Comparison of ENCODE assay signal across 21 cellular contexts in the genomic region with DNA sequence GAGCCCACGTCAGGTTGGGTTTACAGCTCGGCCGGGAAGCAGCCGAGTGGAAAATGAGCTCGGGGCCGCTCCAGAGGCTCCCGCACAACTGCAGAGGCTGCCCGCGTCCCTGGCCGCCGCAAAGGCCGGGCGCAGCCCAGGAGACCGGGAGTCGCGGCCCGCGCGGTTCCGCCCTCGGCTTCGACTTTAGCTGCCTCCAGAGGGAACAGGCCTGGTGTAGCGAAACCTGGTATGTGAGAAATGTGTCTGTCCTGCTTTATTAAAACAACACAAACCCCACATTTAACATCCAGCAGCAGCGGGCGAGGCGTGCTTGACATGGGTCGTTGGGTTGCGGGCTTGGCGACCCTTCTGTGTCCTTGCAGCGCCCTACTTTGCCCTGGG.
A peak's percentile ranks its signal among the peaks of the same experiment; 100 is the strongest.
DNase-seq lines count a peak whose midpoint lies in the region; ATAC-seq and TF ChIP-seq lines count a peak whose summit lies in the region.
"Had no signal": no experiment of that assay in that cellular context is flagged by ENCODE, and none has a peak within 500 bp of the region (broad histone marks: within the 10 kb centered on the region; RNA-seq: fewer than 3 reads in every experiment).

No MANE protein-coding gene starts in this region.

- H3K36me3 ChIP-seq in heart right ventricle = no peaks in the 10 kb centered on the region
- H3K36me3 ChIP-seq in esophagus muscularis mucosa = no peaks in the 10 kb centered on the region
- no peaks in the 10 kb centered on the region for H3K36me3 ChIP-seq in psoas muscle (ENCODE audit: insufficient read depth in 1 of 2, low read depth in 1 of 2)
- H3K36me3 ChIP-seq in vagina = no peaks in the 10 kb centered on the region
- H3K36me3 ChIP-seq: neural progenitor cell had no signal

- peak overlapping the region; percentile 11 to 40 (median 34) for H3K4me3 ChIP-seq in heart right ventricle
- H3K4me3 ChIP-seq in esophagus muscularis mucosa = peak overlapping the region; percentile 39 to 48 (median 42)
- H3K4me3 ChIP-seq in psoas muscle = peak overlapping the region; percentile 57
- peak overlapping the region; percentile 13 to 33 for H3K4me3 ChIP-seq in vagina
- H3K4me3 ChIP-seq: A549, neural progenitor cell had no signal

- TF ChIP-seq CTCF in heart right ventricle (IDR thresholded peaks at IDR 0.05) (no peak), esophagus muscularis mucosa (IDR thresholded peaks at IDR 0.05) (no peak), psoas muscle (IDR thresholded peaks at IDR 0.05) (no peak), vagina (IDR thresholded peaks at IDR 0.05) (no peak)

- WGBS in heart right ventricle, 2 donors = 14 to 19% methylated on average over 30 of the region's 30 CpGs
- WGBS in esophagus muscularis mucosa = 47% methylated on average over 27 of the region's 30 CpGs
- WGBS in psoas muscle, 3 donors = 17 to 20% (median 19%) methylated on average over 30 of the region's 30 CpGs

- ATAC-seq in heart right ventricle = peak in 2 of 8 donors; percentile 13 to 30
- no peak for ATAC-seq in left cardiac atrium
- peak in 1 of 4 donors; percentile 7 for ATAC-seq in psoas muscle
- ATAC-seq in GM18858 (IDR thresholded peaks at IDR 0.05; ENCODE audit: unreplicated experiment) = no peak
- no peak for ATAC-seq in GM19035 (IDR thresholded peaks at IDR 0.05; ENCODE audit: unreplicated experiment)
- ATAC-seq: A549; stimulated activated memory B cell treated with anti-CD40 and anti-IgM and Interleukin-4, amounts not matched to agents 10 μg/mL and 1 μg/mL and 100 μg/mL, for 72 hours had no signal

- H3K4me1 ChIP-seq in heart right ventricle (peaks cover 2 to 26% (median 13%) of the 10 kb centered on the region in 9 donors), esophagus muscularis mucosa (peaks cover 11 to 18% (median 14%) of the 10 kb centered on the region in 4 donors), psoas muscle (peaks cover 12% of the 10 kb centered on the region), vagina (peaks cover 12% of the 10 kb centered on the region)
- H3K4me1 ChIP-seq: A549 had no signal

- intact Hi-C loops in heart right ventricle (cut with DNase I) (no loop called here), left cardiac atrium (cut with DNase I) (no loop called here), esophagus muscularis mucosa (cut with DNase I) (no loop called here), psoas muscle (cut with DNase I) (no loop called here), vagina (cut with DNase I) (no loop called here)

- TF ChIP-seq EP300 in esophagus muscularis mucosa (IDR thresholded peaks at IDR 0.05) = no peak

- H3K9me3 ChIP-seq in heart right ventricle (peaks cover 0 to 34% (median 9%) of the 10 kb centered on the region in 11 donors), esophagus muscularis mucosa (peaks cover 0 to 17% (median 9%) of the 10 kb centered on the region in 4 donors), psoas muscle (peaks cover 7% of the 10 kb centered on the region), vagina (peaks cover 4% of the 10 kb centered on the region)

- no peak for TF ChIP-seq POLR2A in esophagus muscularis mucosa (IDR thresholded peaks at IDR 0.05; ENCODE audit: low read depth)
- no peak for TF ChIP-seq POLR2A in vagina (IDR thresholded peaks at IDR 0.05)

- DNase-seq in heart right ventricle = no peak
- DNase-seq in left cardiac atrium = no peak
- no peak for DNase-seq in esophagus muscularis mucosa (ENCODE audit: extremely low spot score)
- DNase-seq in psoas muscle = no peak
- DNase-seq in vagina (ENCODE audit: extremely low spot score in 2 of 2) = no peak
- DNase-seq in AG08396 (ENCODE audit: low spot score) = no peak
- DNase-seq: activated CD4-positive, alpha-beta T cell treated with anti-CD3 and anti-CD28 coated beads, Interleukin-2, amount 50 U/mL, for 1 hour; activated gamma-delta T cell; amygdala; C1 segment of cervical spinal cord; cerebellar nuclear complex; GDM1; NCI-H1105; NCI-H524 treated with DMSO at 0.1 percent for 48 hours; stimulated activated CD4-positive, alpha-beta T cell treated with anti-CD3 and anti-CD28 coated beads, Interleukin-15, amount 100 ng/mL, for 24 hours; T-cell had no signal

- H3K27me3 ChIP-seq in heart right ventricle (peaks cover 22 to 97% (median 81%) of the 10 kb centered on the region in 7 donors), esophagus muscularis mucosa (peaks cover 0 to 40% (median 16%) of the 10 kb centered on the region in 4 donors), psoas muscle (ENCODE audit: insufficient read depth in 3 of 3, low read length in 2 of 3) (peaks cover 7 to 71% (median 21%) of the 10 kb centered on the region in 3 donors), vagina (peaks cover 15% of the 10 kb centered on the region)
- H3K27me3 ChIP-seq: neural progenitor cell had no signal

- H3K27ac ChIP-seq in heart right ventricle (no peak overlapping the region), esophagus muscularis mucosa (replicated peaks in 1 of 4) (no peak overlapping the region), psoas muscle (no peak overlapping the region), vagina (no peak overlapping the region)
- H3K27ac ChIP-seq: A549, neural progenitor cell had no signal
